Comparison of ENCODE assay signal across 26 cellular contexts in the genomic region with DNA sequence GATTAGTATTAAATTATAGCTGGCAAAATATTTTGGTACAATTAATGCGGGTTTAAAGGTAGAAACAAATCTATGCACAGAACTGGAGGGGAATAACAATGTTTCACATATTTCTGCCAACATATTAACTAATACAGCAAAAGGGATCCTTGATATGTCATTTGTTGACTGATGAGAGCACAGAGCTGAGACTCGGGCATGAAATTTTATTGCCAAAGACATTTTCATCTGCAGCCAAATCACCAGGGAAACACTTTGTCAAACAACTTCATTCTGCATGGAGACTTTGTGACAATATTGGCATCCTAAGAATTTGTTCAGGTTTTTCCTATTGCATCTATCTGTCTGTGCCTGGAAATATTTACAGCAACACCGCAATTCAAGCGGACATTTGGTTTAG.
"Had no signal": no experiment of that assay in that cellular context is flagged by ENCODE, and none has a peak within 500 bp of the region (broad histone marks: within the 10 kb centered on the region; RNA-seq: fewer than 3 reads in every experiment).

No MANE protein-coding gene starts in this region.

- DNase-seq: activated B cell treated with CpG ODN at 0.5 μM for 24 hours; activated CD4-positive, alpha-beta T cell treated with anti-CD3 and anti-CD28 coated beads for 48 hours; activated CD4-positive, alpha-beta T cell treated with anti-CD3 and anti-CD28 coated beads, Interleukin-2, amount 50 U/mL, for 1 hour; activated CD4-positive, alpha-beta T cell treated with anti-CD3 and anti-CD28 coated beads, Interleukin-2, amount 50 U/mL, for 48 hours; activated CD8-positive, alpha-beta memory T cell treated with anti-CD3 and anti-CD28 coated beads for 24 hours; activated CD8-positive, alpha-beta T cell treated with anti-CD3 and anti-CD28 coated beads for 36 hours; activated effector memory CD4-positive, alpha-beta T cell treated with anti-CD3 and anti-CD28 coated beads, Interleukin-2, amount 50 U/mL, for 16 hours; activated naive CD4-positive, alpha-beta T cell treated with anti-CD3 and anti-CD28 coated beads for 36 hours; activated naive CD8-positive, alpha-beta T cell treated with anti-CD3 and anti-CD28 coated beads for 36 hours; activated naive CD8-positive, alpha-beta T cell treated with anti-CD3 and anti-CD28 coated beads, Interleukin-2, amount 50 U/mL, for 24 hours; activated T-cell treated with anti-CD3 and anti-CD28 coated beads, Interleukin-2, amount 50 U/mL, for 4 hours; adrenal gland; amygdala; aorta; dorsolateral prefrontal cortex; effector memory CD4-positive, alpha-beta T cell; endodermal cell; foreskin fibroblast; gastrocnemius medialis; T-helper 1 cell; T-helper 17 cell; T1000; WERI-Rb-1 had no signal

- H3K4me1 ChIP-seq: adrenal gland, breast epithelium, gastrocnemius medialis had no signal

- H3K4me3 ChIP-seq: adrenal gland, breast epithelium, cardiac muscle cell, coronary artery, dorsolateral prefrontal cortex, gastrocnemius medialis had no signal

- H3K27ac ChIP-seq: adrenal gland, breast epithelium, cardiac muscle cell, coronary artery, dorsolateral prefrontal cortex, gastrocnemius medialis, WERI-Rb-1 had no signal

- H3K9me3 ChIP-seq: adrenal gland, breast epithelium, gastrocnemius medialis had no signal

- H3K36me3 ChIP-seq: adrenal gland, breast epithelium, gastrocnemius medialis, WERI-Rb-1 had no signal

- H3K27me3 ChIP-seq: adrenal gland, breast epithelium, cardiac muscle cell, dorsolateral prefrontal cortex, gastrocnemius medialis had no signal
